13 cellular contexts compared by ENCODE assay signal in the genomic region with DNA sequence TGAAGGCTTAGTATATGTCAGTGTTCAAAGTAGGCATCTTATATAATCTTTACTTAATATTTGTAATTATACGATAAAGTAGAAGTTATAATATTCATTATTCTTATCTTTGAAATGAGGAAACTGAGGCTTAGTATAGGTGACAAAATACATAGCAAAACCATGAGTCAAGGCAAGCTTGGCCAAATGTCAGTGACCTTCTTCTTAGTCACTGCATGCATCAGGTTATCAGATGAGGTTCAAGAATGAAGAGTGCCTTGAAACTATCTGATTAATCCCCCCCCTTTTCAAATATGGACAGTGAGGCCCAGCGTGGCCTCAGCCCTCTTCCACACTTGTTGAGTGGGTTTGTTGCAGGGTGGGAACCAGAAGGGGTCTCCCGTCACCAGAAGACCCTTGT. TPM values are rescaled to one million over a fixed set of nuclear protein-coding genes. Genes with fewer than 3 reads are reported as not detected.
A peak's percentile ranks its signal among the peaks of the same experiment; 100 is the strongest.
DNase-seq lines count a peak whose midpoint lies in the region; ATAC-seq, FAIRE-seq and TF ChIP-seq lines count a peak whose summit lies in the region.
"Had no signal": no experiment of that assay in that cellular context is flagged by ENCODE, and none has a peak within 500 bp of the region (broad histone marks: within the 10 kb centered on the region; RNA-seq: fewer than 3 reads in every experiment).

No MANE protein-coding gene starts in this region.

- peak overlapping the region; percentile 37 for H3K9ac ChIP-seq in HCT116 (ENCODE audit: low read length)

- H3K36me3 ChIP-seq in DOHH2 (ENCODE audit: control insufficient read depth, low read length) (no peaks in the 10 kb centered on the region), HCT116 (ENCODE audit: control insufficient read depth in 1 of 2, insufficient read depth in 2 of 2, low read length in 2 of 2) (no peaks in the 10 kb centered on the region), SJCRH30 (no peaks in the 10 kb centered on the region)

- DNase-seq in HCT116 (ENCODE audit: low read depth, low spot score) (peak; percentile 58), RCC 7860 (ENCODE audit: low spot score) (peak; percentile 59), iris pigment epithelial cell (ENCODE audit: low read depth) (peak; percentile 46), pons (ENCODE audit: low spot score) (no peak), SJCRH30 (no peak)
- DNase-seq: activated CD8-positive, alpha-beta memory T cell treated with anti-CD3 and anti-CD28 coated beads, Interleukin-2, amount 50 U/mL, for 4 hours; effector memory CD8-positive, alpha-beta T cell; hypothalamus; NCI-H2029 treated with DMSO at 0.1 percent for 48 hours; SIG-M5 had no signal

- peak overlapping the region; percentile 7 for H2AFZ ChIP-seq in HCT116 (ENCODE audit: low read depth, low read length, poor library complexity, severe bottlenecking)

- H3F3A ChIP-seq in DOHH2 (ENCODE audit: control insufficient read depth, insufficient read depth), result peaks cover 30% of the 10 kb centered on the region

- no peaks in the 10 kb centered on the region for H3K79me2 ChIP-seq in DOHH2 (ENCODE audit: control insufficient read depth, low read length)
- H3K79me2 ChIP-seq in HCT116 (ENCODE audit: insufficient read depth, low read length), result no peaks in the 10 kb centered on the region

- TF ChIP-seq CTCF in DOHH2 (IDR thresholded peaks at IDR 0.05; ENCODE audit: low read depth, low read length, poor library complexity, severe bottlenecking) (no peak), HCT116 (IDR thresholded peaks at IDR 0.05 in 2 of 3, conservative IDR thresholded peaks at IDR 0.05 in 1 of 3; ENCODE audit: borderline replicate concordance in 1 of 3, insufficient read depth in 1 of 3, low read depth in 2 of 3, low read length in 2 of 3) (no peak)

- ATAC-seq in HCT116, result peak; percentile 52
- no peak for ATAC-seq in GM19395 (IDR thresholded peaks at IDR 0.05; ENCODE audit: unreplicated experiment)
- ATAC-seq: effector memory CD8-positive, alpha-beta T cell had no signal

- FAIRE-seq in RCC 7860 (lab: Jason Lieb, UNC), result peak; percentile 83
- FAIRE-seq: astrocyte had no signal

- TF ChIP-seq RAD21 in HCT116 (IDR thresholded peaks at IDR 0.05; ENCODE audit: low read depth), result no peak

- POLR2A ChIA-PET in HCT116 (lab: Charles Lee), result interaction anchor here (1.3 kb wide), 1 partner anchor 59 kb away, joined by 4 read pairs; the partner anchor contains the start of gene PMAIP1

- RAD21 ChIA-PET in HCT116 (lab: Charles Lee; ENCODE audit: low non-redundant PET in 1 of 2, low total read pairs in 2 of 2, uncharacterized antibody in 2 of 2, unreplicated experiment in 2 of 2), result no interaction called here

- no peaks in the 10 kb centered on the region for H3K27me3 ChIP-seq in DOHH2 (ENCODE audit: control insufficient read depth, low read length)
- no peaks in the 10 kb centered on the region for H3K27me3 ChIP-seq in HCT116 (ENCODE audit: insufficient read depth, low read length)
- no peaks in the 10 kb centered on the region for H3K27me3 ChIP-seq in SJCRH30

- H3K27ac ChIP-seq in DOHH2 (ENCODE audit: low read depth, low read length) (peak overlapping the region; percentile 86), HCT116 (ENCODE audit: low read depth, low read length) (peak overlapping the region; percentile 54; the same call in 1 of the 2 replicates), SJCRH30 (no peak overlapping the region)

- H4K20me1 ChIP-seq in DOHH2 (ENCODE audit: control insufficient read depth, insufficient read depth, low read depth, low read length) (no peaks in the 10 kb centered on the region), HCT116 (ENCODE audit: insufficient read depth) (no peaks in the 10 kb centered on the region)

- H3K4me3 ChIP-seq in DOHH2 (ENCODE audit: low read length), result peak overlapping the region; percentile 62
- H3K4me3 ChIP-seq in HCT116 (replicated peaks in 1 of 2; ENCODE audit: low read depth in 1 of 2, low read length in 2 of 2), result peak overlapping the region in 1 of 2 experiments; percentile 23; a peak in 1 of 4 replicates
- H3K4me3 ChIP-seq in SJCRH30, result no peak overlapping the region

- no TSS peak for BruUV-seq in HCT116 (replicated peaks; lab: Mats Ljungman, UMichigan)

- no peaks in the 10 kb centered on the region for H3K9me3 ChIP-seq in DOHH2 (ENCODE audit: control insufficient read depth, insufficient read depth, low read length)
- H3K9me3 ChIP-seq in HCT116 (ENCODE audit: control insufficient read depth in 1 of 2, insufficient read depth in 1 of 2, low read depth in 1 of 2, low read length in 2 of 2), result no peaks in the 10 kb centered on the region
- no peaks in the 10 kb centered on the region for H3K9me3 ChIP-seq in SJCRH30 (replicated peaks)

- H3K9me2 ChIP-seq in DOHH2 (replicated peaks; ENCODE audit: control insufficient read depth, low read length), result no peaks in the 10 kb centered on the region
- H3K9me2 ChIP-seq in HCT116 (ENCODE audit: insufficient read depth), result no peaks in the 10 kb centered on the region

- TF ChIP-seq POLR2A in HCT116 (IDR thresholded peaks at IDR 0.05; ENCODE audit: borderline replicate concordance, extremely low read depth, insufficient read depth, insufficient read length), result no peak

- H3K4me2 ChIP-seq in DOHH2 (ENCODE audit: low read length), result peak overlapping the region; percentile 85
- peak overlapping the region; percentile 70 for H3K4me2 ChIP-seq in HCT116 (ENCODE audit: low read length)

- H3K4me1 ChIP-seq in DOHH2 (ENCODE audit: control insufficient read depth, low read length) (peaks cover 84% of the 10 kb centered on the region), HCT116 (ENCODE audit: control insufficient read depth in 1 of 2, insufficient read depth in 2 of 2, low read length in 2 of 2) (peaks cover 65 to 79% of the 10 kb centered on the region in 2 experiments), SJCRH30 (peaks cover 23% of the 10 kb centered on the region)

- CTCF ChIA-PET in HCT116 (lab: Charles Lee), result no interaction called here

- intact Hi-C loops in HCT116 (cut with micrococcal nuclease), result loop anchor here (2.0 kb wide), 1 partner anchor 122 kb away; no protein-coding TSS in a partner anchor

TF ChIP-seq in HCT116, 20 proteins besides CTCF, POLR2A, EP300 and RAD21:
- TF ChIP-seq FOSL1 (IDR thresholded peaks at IDR 0.05; ENCODE audit: low read depth) (peak; percentile 89), EGR1 (IDR thresholded peaks at IDR 0.05; ENCODE audit: low read depth) (no peak), CEBPB (IDR thresholded peaks at IDR 0.05; ENCODE audit: low read depth) (peak; percentile 63), SP1 (IDR thresholded peaks at IDR 0.05; ENCODE audit: low read depth) (peak; percentile 76), EZH2 (IDR thresholded peaks at IDR 0.05) (no peak), SRF (IDR thresholded peaks at IDR 0.05; ENCODE audit: low read depth) (peak; percentile 61; the same call in 1 of the 2 replicates), SIN3A (IDR thresholded peaks at IDR 0.05; ENCODE audit: low read depth) (peak; percentile 40; the same call in 1 of the 2 replicates), ELF1 (IDR thresholded peaks at IDR 0.05; ENCODE audit: borderline replicate concordance, low read depth) (no peak; the same call in 1 of the 2 replicates), JUND (IDR thresholded peaks at IDR 0.05) (peak; percentile 89), POLR2AphosphoS5 (IDR thresholded peaks at IDR 0.05; ENCODE audit: low read depth, low read length) (peak; percentile 25; the same call in 1 of the 2 replicates), CBX3 (IDR thresholded peaks at IDR 0.05; ENCODE audit: low read depth) (peak; percentile 62; the same call in 1 of the 2 replicates)
- TF ChIP-seq, protein P1, sequence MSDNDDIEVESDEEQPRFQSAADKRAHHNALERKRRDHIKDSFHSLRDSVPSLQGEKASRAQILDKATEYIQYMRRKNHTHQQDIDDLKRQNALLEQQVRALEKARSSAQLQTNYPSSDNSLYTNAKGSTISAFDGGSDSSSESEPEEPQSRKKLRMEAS (IDR thresholded peaks at IDR 0.05), result 0 out of 2 replicates have a peak, but pooled peaks have one; percentile 34
- TF ChIP-seq, protein P2, sequence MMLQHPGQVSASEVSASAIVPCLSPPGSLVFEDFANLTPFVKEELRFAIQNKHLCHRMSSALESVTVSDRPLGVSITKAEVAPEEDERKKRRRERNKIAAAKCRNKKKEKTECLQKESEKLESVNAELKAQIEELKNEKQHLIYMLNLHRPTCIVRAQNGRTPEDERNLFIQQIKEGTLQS (IDR thresholded peaks at IDR 0.05), result no peak

RNA-seq across cellular contexts. Expression of gene PMAIP1, which starts 59.3 kb away (rescaled TPM):
- 66.7 TPM for total RNA-seq in HCT116 (2021; ENCODE audit: unreplicated experiment)
- polyA plus RNA-seq in HCT116 (2012), result 29.9 and 33.4 TPM in 2 replicates
- total RNA-seq in SJCRH30 (2014; rRNA removed; shearing (Covaris generic)), result 10.6 and 15.7 TPM in 2 replicates

Comparison
In these comparisons a context has a peak if more than half of its experiments do, and no peak if none do; other contexts are left out.
1. DNase-seq: peak in HCT116 (single experiment), RCC 7860 (single experiment) and iris pigment epithelial cell (single experiment); none in pons (single experiment) and SJCRH30 (0 of 2).